ENCODE assay signal across 10 cellular contexts in the genomic region with DNA sequence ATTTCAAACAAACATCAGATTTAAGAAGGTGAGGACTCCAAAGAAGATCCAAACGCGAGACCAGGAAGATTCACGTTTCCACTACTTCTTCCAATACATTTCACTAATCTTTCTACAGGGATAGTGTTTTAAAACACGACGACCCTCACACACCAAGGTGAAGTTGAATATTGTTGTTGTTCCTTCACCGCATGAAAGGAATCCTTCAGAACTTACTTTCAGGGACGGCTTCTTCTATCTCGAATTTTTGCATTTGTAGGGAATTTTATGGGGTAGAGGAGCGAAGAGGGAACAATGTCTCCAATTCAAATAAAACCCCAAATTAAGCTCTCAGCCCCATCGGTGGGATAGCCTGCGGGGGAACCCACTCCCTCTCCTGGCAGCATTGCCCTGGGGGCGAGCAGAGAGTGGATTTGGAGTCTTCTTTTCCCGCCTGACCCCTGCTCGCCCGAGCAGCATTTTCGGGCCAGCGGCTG. TPM values are rescaled to one million over a fixed set of nuclear protein-coding genes. Genes with fewer than 3 reads are reported as not detected.
DNase-seq lines count a peak whose midpoint lies in the region; ATAC-seq, FAIRE-seq and TF ChIP-seq lines count a peak whose summit lies in the region.
"Had no signal": no experiment of that assay in that cellular context is flagged by ENCODE, and none has a peak within 500 bp of the region (broad histone marks: within the 10 kb centered on the region; RNA-seq: fewer than 3 reads in every experiment).

No MANE protein-coding gene starts in this region.

- POLR2A ChIA-PET in activated CD8-positive, alpha-beta T cell treated with anti-CD3 and anti-CD28 coated beads, Interleukin-2, amount 10 ng/mL, durations not matched to agents 7 days and 5 days (lab: Charles Lee), result interaction anchor here (0.6 to 0.7 kb wide), 2 partner anchors 8 to 23 kb away, joined by 4 to 7 read pairs; no protein-coding TSS in a partner anchor

- no peaks in the 10 kb centered on the region for H3K9me3 Mint-ChIP-seq in activated naive CD4-positive, alpha-beta T cell treated with anti-CD3 and anti-CD28 coated beads for 36 hours
- H3K9me3 Mint-ChIP-seq in activated CD8-positive, alpha-beta T cell treated with anti-CD3 and anti-CD28 coated beads, Interleukin-2, amount 10 ng/mL, durations not matched to agents 7 days and 5 days (ENCODE audit: insufficient read depth), result no peaks in the 10 kb centered on the region

- no peak overlapping the region for H3K4me3 ChIP-seq in keratinocyte (ENCODE audit: control insufficient read depth in 2 of 3, extremely low read depth in 1 of 3, insufficient read depth in 2 of 3, low read depth in 1 of 3, low read length in 3 of 3)
- H3K4me3 ChIP-seq in thoracic aorta, result peak overlapping the region; percentile 68

- no peaks in the 10 kb centered on the region for H3K9me1 ChIP-seq in keratinocyte (ENCODE audit: control insufficient read depth, extremely low read depth, insufficient read depth, low read length)

- H3K4me2 ChIP-seq in keratinocyte (ENCODE audit: control insufficient read depth, extremely low read depth, insufficient read depth, low read depth, low read length), result peak overlapping the region; percentile 27

- H4K20me1 ChIP-seq in keratinocyte (ENCODE audit: control insufficient read depth, extremely low read depth, insufficient read depth, low read length), result no peaks in the 10 kb centered on the region

- TF ChIP-seq CTCF in keratinocyte (optimal IDR thresholded peaks at IDR 0.05 in 1 of 3, IDR thresholded peaks at IDR 0.05 in 1 of 3, conservative IDR thresholded peaks at IDR 0.05 in 1 of 3; ENCODE audit: extremely low read depth in 1 of 3, insufficient read depth in 2 of 3, low read length in 3 of 3) (peak in 1 of 3 experiments; percentile 71), thoracic aorta (IDR thresholded peaks at IDR 0.05) (no peak), foreskin keratinocyte (conservative IDR thresholded peaks at IDR 0.05) (no peak)

- H3K27me3 ChIP-seq in keratinocyte (ENCODE audit: control insufficient read depth, extremely low read depth, insufficient read depth, low read length) (peaks cover 11% of the 10 kb centered on the region), thoracic aorta (replicated peaks; ENCODE audit: insufficient read depth) (peaks cover 15% of the 10 kb centered on the region), foreskin keratinocyte (peaks cover 23% of the 10 kb centered on the region)

- intact Hi-C loops in activated naive CD4-positive, alpha-beta T cell treated with anti-CD3 and anti-CD28 coated beads for 36 hours (cut with micrococcal nuclease), result loop anchor here (1.0 to 10.0 kb wide), 10 partner anchors 180 to 1156 kb away; no protein-coding TSS in a partner anchor

- FAIRE-seq in keratinocyte (lab: Jason Lieb, UNC), result no peak

- CTCF ChIA-PET in activated naive CD4-positive, alpha-beta T cell treated with anti-CD3 and anti-CD28 coated beads for 36 hours (lab: Charles Lee), result interaction anchor here (0.6 to 1.0 kb wide), 4 partner anchors 11 to 182 kb away, joined by 3 to 5 read pairs (median 3); no protein-coding TSS in a partner anchor
- CTCF ChIA-PET in activated CD8-positive, alpha-beta T cell treated with anti-CD3 and anti-CD28 coated beads, Interleukin-2, amount 10 ng/mL, durations not matched to agents 7 days and 5 days (lab: Charles Lee), result interaction anchor here (0.5 to 1.8 kb wide), 9 partner anchors 8 to 423 kb away, joined by 3 to 9 read pairs (median 4); no protein-coding TSS in a partner anchor

- H3K4me3 Mint-ChIP-seq in activated naive CD4-positive, alpha-beta T cell treated with anti-CD3 and anti-CD28 coated beads for 36 hours, result peak overlapping the region; percentile 76
- H3K4me3 Mint-ChIP-seq in activated CD8-positive, alpha-beta T cell treated with anti-CD3 and anti-CD28 coated beads, Interleukin-2, amount 10 ng/mL, durations not matched to agents 7 days and 5 days, result peak overlapping the region; percentile 97

- H3K27ac ChIP-seq in keratinocyte (ENCODE audit: control insufficient read depth, insufficient read depth, low read length), result no peak overlapping the region
- H3K27ac ChIP-seq in thoracic aorta, result no peak overlapping the region
- H3K27ac ChIP-seq in foreskin keratinocyte, result no peak overlapping the region
- H3K27ac ChIP-seq: gastroesophageal sphincter had no signal

- no peaks in the 10 kb centered on the region for H3K36me3 ChIP-seq in keratinocyte (ENCODE audit: control insufficient read depth in 2 of 2, extremely low read depth in 1 of 2, insufficient read depth in 2 of 2, low read length in 2 of 2)
- H3K36me3 ChIP-seq in thoracic aorta, result no peaks in the 10 kb centered on the region
- H3K36me3 ChIP-seq: gastroesophageal sphincter had no signal

- DNase-seq in activated naive CD4-positive, alpha-beta T cell treated with anti-CD3 and anti-CD28 coated beads for 36 hours, result no peak
- DNase-seq in activated naive CD4-positive, alpha-beta T cell treated with Interleukin-2 at 50 U/mL for 16 hours, result no peak
- DNase-seq in activated CD8-positive, alpha-beta T cell treated with anti-CD3 and anti-CD28 coated beads, Interleukin-2, amount 10 ng/mL, durations not matched to agents 7 days and 5 days, result no peak
- DNase-seq in keratinocyte (ENCODE audit: low read depth, low spot score), result no peak
- no peak for DNase-seq in thoracic aorta (ENCODE audit: low spot score)
- DNase-seq in NCI-H345 (lab: John Stamatoyannopoulos, UW), result no peak
- no peak for DNase-seq in foreskin keratinocyte

- H3K4me1 Mint-ChIP-seq in activated naive CD4-positive, alpha-beta T cell treated with anti-CD3 and anti-CD28 coated beads for 36 hours (ENCODE audit: low read depth), result peaks cover 40% of the 10 kb centered on the region
- peaks cover 37% of the 10 kb centered on the region for H3K4me1 Mint-ChIP-seq in activated CD8-positive, alpha-beta T cell treated with anti-CD3 and anti-CD28 coated beads, Interleukin-2, amount 10 ng/mL, durations not matched to agents 7 days and 5 days (ENCODE audit: low read depth)

- H3K9me3 ChIP-seq in keratinocyte (ENCODE audit: control insufficient read depth, low read depth, low read length) (no peaks in the 10 kb centered on the region), thoracic aorta (no peaks in the 10 kb centered on the region)
- H3K9me3 ChIP-seq: gastroesophageal sphincter had no signal

- H3K9ac ChIP-seq in keratinocyte (ENCODE audit: control insufficient read depth, extremely low read depth, insufficient read depth, low read length), result no peak overlapping the region

- H3K79me2 ChIP-seq in keratinocyte (ENCODE audit: control insufficient read depth, insufficient read depth, low read length), result peaks cover 34% of the 10 kb centered on the region

- H3K27me3 Mint-ChIP-seq in activated naive CD4-positive, alpha-beta T cell treated with anti-CD3 and anti-CD28 coated beads for 36 hours (ENCODE audit: low read depth), result peaks cover 26% of the 10 kb centered on the region
- peaks cover 34% of the 10 kb centered on the region for H3K27me3 Mint-ChIP-seq in activated CD8-positive, alpha-beta T cell treated with anti-CD3 and anti-CD28 coated beads, Interleukin-2, amount 10 ng/mL, durations not matched to agents 7 days and 5 days (ENCODE audit: low read depth)

- dilution Hi-C loops in keratinocyte (cut with MboI; ENCODE audit: extremely low pct_ligation_motif_present, low sequenced_read_pairs), result no loop called here

- no peaks in the 10 kb centered on the region for H3K36me3 Mint-ChIP-seq in activated naive CD4-positive, alpha-beta T cell treated with anti-CD3 and anti-CD28 coated beads for 36 hours (ENCODE audit: low read depth)
- peaks cover 28% of the 10 kb centered on the region for H3K36me3 Mint-ChIP-seq in activated CD8-positive, alpha-beta T cell treated with anti-CD3 and anti-CD28 coated beads, Interleukin-2, amount 10 ng/mL, durations not matched to agents 7 days and 5 days (ENCODE audit: low read depth)

- H3K4me1 ChIP-seq in keratinocyte (ENCODE audit: control insufficient read depth, extremely low read depth, insufficient read depth, low read length), result peaks cover 8% of the 10 kb centered on the region
- H3K4me1 ChIP-seq in thoracic aorta (ENCODE audit: control insufficient read depth in 1 of 2, low read depth in 2 of 2), result peaks cover 33 to 57% of the 10 kb centered on the region in 2 donors
- no peaks in the 10 kb centered on the region for H3K4me1 ChIP-seq in foreskin keratinocyte

- no peak for ATAC-seq in activated CD8-positive, alpha-beta T cell treated with anti-CD3 and anti-CD28 coated beads, Interleukin-2, amount 10 ng/mL, durations not matched to agents 7 days and 5 days
- ATAC-seq in thoracic aorta (ENCODE audit: insufficient number of reproducible peaks, low FRiP score, low read depth) (no peak), HG03097 (IDR thresholded peaks at IDR 0.05; ENCODE audit: low FRiP score, unreplicated experiment) (no peak), foreskin keratinocyte (no peak)

- no peak overlapping the region for H2AFZ ChIP-seq in keratinocyte (ENCODE audit: control insufficient read depth, low read length)

- H3K27ac Mint-ChIP-seq in activated naive CD4-positive, alpha-beta T cell treated with anti-CD3 and anti-CD28 coated beads for 36 hours, result no peak overlapping the region
- no peak overlapping the region for H3K27ac Mint-ChIP-seq in activated CD8-positive, alpha-beta T cell treated with anti-CD3 and anti-CD28 coated beads, Interleukin-2, amount 10 ng/mL, durations not matched to agents 7 days and 5 days

RNA-seq across cellular contexts. Expression of gene GATA3, which starts 1.5 kb away (rescaled TPM):
- 1 to 10 TPM; 3.7 to 4.0 TPM for total RNA-seq in activated naive CD4-positive, alpha-beta T cell treated with anti-CD3 and anti-CD28 coated beads for 36 hours
- total RNA-seq in activated CD8-positive, alpha-beta T cell treated with anti-CD3 and anti-CD28 coated beads, Interleukin-2, amount 10 ng/mL, durations not matched to agents 7 days and 5 days, result 10 to 100 TPM; 42.5 to 44.9 TPM
- polyA plus RNA-seq in keratinocyte, result 1.7 to 7.7 TPM (median 4.0 TPM) in 3 replicates
- 13.3 TPM for polyA plus RNA-seq in keratinocyte (2011; ENCODE audit: low read depth)
- polyA plus RNA-seq in keratinocyte (2011; cell fraction: cytosol; rRNA removed), result 4.7 and 5.3 TPM in 2 replicates
- polyA plus RNA-seq in keratinocyte (2011; cell fraction: nucleus; rRNA removed), result 15.8 and 15.9 TPM in 2 replicates
- polyA plus RNA-seq in keratinocyte (2012; ENCODE audit: low replicate concordance), result 20.8 and 33.0 TPM in 2 replicates
- 1.0 to 7.4 TPM (median 1.9 TPM) in 3 replicates for polyA minus RNA-seq in keratinocyte
- polyA minus RNA-seq in keratinocyte (2011; cell fraction: cytosol; rRNA and poly(A)+ RNA removed), result 4.4 TPM
- 5.5 and 5.8 TPM in 2 replicates for polyA minus RNA-seq in keratinocyte (2011; cell fraction: nucleus; rRNA and poly(A)+ RNA removed)
- not detected for total RNA-seq in thoracic aorta
- total RNA-seq in foreskin keratinocyte, result 8.3 and 9.0 TPM in 2 replicates
- polyA plus RNA-seq in foreskin keratinocyte, result 8.9 and 9.4 TPM in 2 replicates
- total RNA-seq: SK-MEL-5 had no signal
